Comparison of ENCODE assay signal across 2 cellular contexts in genomic region chr2:39379643-39380524, GRCh38.
TF ChIP-seq lines count a peak whose summit lies in the region.

No MANE protein-coding gene starts in this region.

TF ChIP-seq in HEK293, 187 proteins besides CTCF, POLR2A, EP300 and RAD21 (continues in another document):
- no peak for TF ChIP-seq PRDM2 (tag by site-specific recombination; IDR thresholded peaks at IDR 0.05; ENCODE audit: borderline replicate concordance)
- no peak for TF ChIP-seq GFI1B (tag by site-specific recombination; IDR thresholded peaks at IDR 0.05)
- TF ChIP-seq, protein P1, sequence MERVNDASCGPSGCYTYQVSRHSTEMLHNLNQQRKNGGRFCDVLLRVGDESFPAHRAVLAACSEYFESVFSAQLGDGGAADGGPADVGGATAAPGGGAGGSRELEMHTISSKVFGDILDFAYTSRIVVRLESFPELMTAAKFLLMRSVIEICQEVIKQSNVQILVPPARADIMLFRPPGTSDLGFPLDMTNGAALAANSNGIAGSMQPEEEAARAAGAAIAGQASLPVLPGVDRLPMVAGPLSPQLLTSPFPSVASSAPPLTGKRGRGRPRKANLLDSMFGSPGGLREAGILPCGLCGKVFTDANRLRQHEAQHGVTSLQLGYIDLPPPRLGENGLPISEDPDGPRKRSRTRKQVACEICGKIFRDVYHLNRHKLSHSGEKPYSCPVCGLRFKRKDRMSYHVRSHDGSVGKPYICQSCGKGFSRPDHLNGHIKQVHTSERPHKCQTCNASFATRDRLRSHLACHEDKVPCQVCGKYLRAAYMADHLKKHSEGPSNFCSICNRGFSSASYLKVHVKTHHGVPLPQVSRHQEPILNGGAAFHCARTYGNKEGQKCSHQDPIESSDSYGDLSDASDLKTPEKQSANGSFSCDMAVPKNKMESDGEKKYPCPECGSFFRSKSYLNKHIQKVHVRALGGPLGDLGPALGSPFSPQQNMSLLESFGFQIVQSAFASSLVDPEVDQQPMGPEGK (tag by site-specific recombination; IDR thresholded peaks at IDR 0.05): no peak
- peak; percentile 60 for TF ChIP-seq ZNF654 (tag by site-specific recombination; IDR thresholded peaks at IDR 0.05; ENCODE audit: low read depth)
- no peak for TF ChIP-seq TSHZ1 (tag by site-specific recombination; IDR thresholded peaks at IDR 0.05; ENCODE audit: borderline replicate concordance)
- TF ChIP-seq ZBTB49 (tag by site-specific recombination; IDR thresholded peaks at IDR 0.05; ENCODE audit: low read depth): no peak
- TF ChIP-seq MYNN (tag by site-specific recombination; IDR thresholded peaks at IDR 0.05; ENCODE audit: borderline replicate concordance): no peak
- no peak for TF ChIP-seq ZNF548 (tag by site-specific recombination; IDR thresholded peaks at IDR 0.05)

TF ChIP-seq in SK-N-SH, 30 proteins besides CTCF, POLR2A, EP300 and RAD21 (continued from another document):
- TF ChIP-seq SIN3A (IDR thresholded peaks at IDR 0.05; ENCODE audit: borderline replicate concordance, low read depth, low read length): no peak
- peak; percentile 66; the same call in 1 of the 2 replicates for TF ChIP-seq YY1 (IDR thresholded peaks at IDR 0.05; ENCODE audit: low read depth)
- TF ChIP-seq CHD2 (IDR thresholded peaks at IDR 0.05; ENCODE audit: low read length, partially characterized antibody): peak; percentile 7
